In the genomic region with DNA sequence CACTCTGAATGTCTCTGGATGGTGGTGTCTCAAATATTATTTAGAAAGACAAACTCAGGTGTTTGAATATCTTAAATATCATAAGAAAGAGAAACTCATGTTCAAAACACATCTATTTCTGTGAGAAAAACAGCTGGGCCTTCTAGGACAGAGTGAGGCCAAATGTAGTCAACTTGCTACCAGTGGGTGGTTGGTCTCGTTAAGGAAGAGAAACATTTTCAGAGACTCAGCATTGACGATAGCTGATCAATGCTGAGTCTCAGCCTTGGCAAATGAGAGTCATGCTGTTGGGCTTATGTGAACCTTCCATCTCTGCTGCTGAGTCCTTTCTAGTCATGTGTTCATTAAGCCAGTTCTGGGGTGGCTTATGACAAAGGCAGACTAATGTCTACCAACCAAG, we compare ENCODE assay signal across 29 cellular contexts.
"Had no signal": no experiment of that assay in that cellular context is flagged by ENCODE, and none has a peak within 500 bp of the region (broad histone marks: within the 10 kb centered on the region; RNA-seq: fewer than 3 reads in every experiment).

No MANE protein-coding gene starts in this region.

- H3K9ac ChIP-seq: parathyroid adenoma had no signal

- H3K4me3 Mint-ChIP-seq: activated B cell treated with CpG ODN at 0.5 μM for 24 hours; activated CD4-positive, alpha-beta T cell treated with anti-CD3 and anti-CD28 coated beads for 36 hours; activated naive CD8-positive, alpha-beta T cell; central memory CD8-positive, alpha-beta T cell; dendritic cell treated with granulocyte-macrophage colony-stimulating factor and Interleukin-4, amounts not matched to agents 40 ng/mL and 50 ng/mL, for 4 days; endodermal cell; immature natural killer cell; naive thymus-derived CD8-positive, alpha-beta T cell; neural crest cell; stimulated activated effector memory CD8-positive, alpha-beta T cell treated with anti-CD3 and anti-CD28 coated beads, Interleukin-12 subunit alpha, Interleukin-12 subunit beta, amount 100 ng/mL, for 72 hours; stimulated activated naive CD8-positive, alpha-beta T cell treated with anti-CD3 and anti-CD28 coated beads, Interleukin-15, amount 100 ng/mL, for 72 hours had no signal

- H3K27me3 Mint-ChIP-seq: activated B cell treated with CpG ODN at 0.5 μM for 24 hours; activated CD4-positive, alpha-beta T cell treated with anti-CD3 and anti-CD28 coated beads for 36 hours; activated naive CD8-positive, alpha-beta T cell; central memory CD8-positive, alpha-beta T cell; dendritic cell treated with granulocyte-macrophage colony-stimulating factor and Interleukin-4, amounts not matched to agents 40 ng/mL and 50 ng/mL, for 4 days; stimulated activated naive CD8-positive, alpha-beta T cell treated with anti-CD3 and anti-CD28 coated beads, Interleukin-15, amount 100 ng/mL, for 72 hours had no signal

- H3K27me3 ChIP-seq: esophagus muscularis mucosa, heart left ventricle, left lung, sigmoid colon, upper lobe of left lung had no signal

- H3K9me3 Mint-ChIP-seq: activated B cell treated with CpG ODN at 0.5 μM for 24 hours; stimulated activated naive CD8-positive, alpha-beta T cell treated with anti-CD3 and anti-CD28 coated beads, Interleukin-15, amount 100 ng/mL, for 72 hours had no signal

- H3K79me2 ChIP-seq: parathyroid adenoma had no signal

- H3K9me3 ChIP-seq: esophagus muscularis mucosa, heart left ventricle, left lung, lower lobe of right lung, psoas muscle, upper lobe of left lung had no signal

- DNase-seq: activated B cell treated with CpG ODN at 0.5 μM for 24 hours; activated CD4-positive, alpha-beta T cell treated with anti-CD3 and anti-CD28 coated beads for 36 hours; activated effector memory CD4-positive, alpha-beta T cell treated with Interleukin-2 at 50 U/mL for 16 hours; activated naive CD4-positive, alpha-beta T cell treated with Interleukin-2 at 50 U/mL for 16 hours; anterior cingulate cortex; endodermal cell; foreskin keratinocyte; heart left ventricle; hypothalamus; immature natural killer cell; left lung; lower lobe of right lung; mesenchymal stem cell; naive thymus-derived CD8-positive, alpha-beta T cell; occipital lobe; psoas muscle; sigmoid colon; small intestine; stimulated activated CD4-positive, alpha-beta T cell treated with anti-CD3 and anti-CD28 coated beads, Interleukin-4, amount 100 ng/mL, for 24 hours; stimulated activated naive CD8-positive, alpha-beta T cell treated with anti-CD3 and anti-CD28 coated beads, Interleukin-15, amount 100 ng/mL, for 72 hours; substantia nigra; upper lobe of left lung had no signal

- H3K4me1 Mint-ChIP-seq: activated B cell treated with CpG ODN at 0.5 μM for 24 hours; activated CD4-positive, alpha-beta T cell treated with anti-CD3 and anti-CD28 coated beads for 36 hours; central memory CD8-positive, alpha-beta T cell; immature natural killer cell; naive thymus-derived CD8-positive, alpha-beta T cell; stimulated activated effector memory CD8-positive, alpha-beta T cell treated with anti-CD3 and anti-CD28 coated beads, Interleukin-12 subunit alpha, Interleukin-12 subunit beta, amount 100 ng/mL, for 72 hours; stimulated activated naive CD8-positive, alpha-beta T cell treated with anti-CD3 and anti-CD28 coated beads, Interleukin-15, amount 100 ng/mL, for 72 hours had no signal

- H3K36me3 ChIP-seq: esophagus muscularis mucosa, heart left ventricle, left lung, lower lobe of right lung, sigmoid colon, upper lobe of left lung had no signal

- H3K27ac Mint-ChIP-seq: activated B cell treated with CpG ODN at 0.5 μM for 24 hours; activated CD4-positive, alpha-beta T cell treated with anti-CD3 and anti-CD28 coated beads for 36 hours; activated naive CD8-positive, alpha-beta T cell; dendritic cell treated with granulocyte-macrophage colony-stimulating factor and Interleukin-4, amounts not matched to agents 40 ng/mL and 50 ng/mL, for 4 days; endodermal cell; immature natural killer cell; naive thymus-derived CD8-positive, alpha-beta T cell; stimulated activated effector memory CD8-positive, alpha-beta T cell treated with anti-CD3 and anti-CD28 coated beads, Interleukin-12 subunit alpha, Interleukin-12 subunit beta, amount 100 ng/mL, for 72 hours; stimulated activated naive CD8-positive, alpha-beta T cell treated with anti-CD3 and anti-CD28 coated beads, Interleukin-15, amount 100 ng/mL, for 72 hours had no signal

- H3K36me3 Mint-ChIP-seq: activated naive CD8-positive, alpha-beta T cell; immature natural killer cell; naive thymus-derived CD8-positive, alpha-beta T cell; stimulated activated effector memory CD8-positive, alpha-beta T cell treated with anti-CD3 and anti-CD28 coated beads, Interleukin-12 subunit alpha, Interleukin-12 subunit beta, amount 100 ng/mL, for 72 hours had no signal

- H3K4me1 ChIP-seq: foreskin keratinocyte, left lung, lower lobe of right lung, parathyroid adenoma, upper lobe of left lung had no signal

- H2AFZ ChIP-seq: parathyroid adenoma had no signal

- FAIRE-seq: small intestine had no signal

- H3K4me3 ChIP-seq: esophagus muscularis mucosa, heart left ventricle, left lung, lower lobe of right lung, psoas muscle, sigmoid colon, upper lobe of left lung had no signal

- ATAC-seq: activated CD4-positive, alpha-beta T cell treated with anti-CD3 and anti-CD28 coated beads for 36 hours; foreskin keratinocyte; heart left ventricle; left lung; lower lobe of right lung; naive thymus-derived CD8-positive, alpha-beta T cell; psoas muscle; stimulated activated effector memory CD8-positive, alpha-beta T cell treated with anti-CD3 and anti-CD28 coated beads, Interleukin-12 subunit alpha, Interleukin-12 subunit beta, amount 100 ng/mL, for 72 hours; stimulated activated naive CD8-positive, alpha-beta T cell treated with anti-CD3 and anti-CD28 coated beads, Interleukin-15, amount 100 ng/mL, for 72 hours had no signal

- H3K27ac ChIP-seq: esophagus muscularis mucosa, foreskin keratinocyte, left lung, lower lobe of right lung, parathyroid adenoma, psoas muscle, sigmoid colon, upper lobe of left lung had no signal
